1 cellular context compared by ENCODE assay signal in the genomic region with DNA sequence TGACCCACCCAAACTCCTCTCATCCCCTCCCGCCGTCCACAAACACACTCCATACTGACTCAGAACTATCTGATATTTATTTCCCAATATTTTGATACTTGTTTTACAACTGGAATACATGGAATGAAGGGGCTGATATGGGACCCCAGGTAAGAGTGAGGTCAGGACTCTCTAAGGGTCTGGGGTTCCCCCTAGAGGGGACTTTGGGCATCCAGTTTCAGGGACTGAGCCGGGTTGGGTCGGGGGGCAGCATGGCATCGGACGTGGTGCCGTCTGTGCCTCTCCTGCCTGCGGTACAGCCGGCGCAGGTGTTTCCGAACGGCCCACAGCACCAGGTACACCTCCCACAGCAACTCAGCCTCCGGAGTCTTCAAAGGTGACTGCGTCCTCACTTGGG.
TF ChIP-seq lines count a peak whose summit lies in the region.

No MANE protein-coding gene starts in this region.

TF ChIP-seq in K562, 482 proteins besides CTCF, POLR2A, EP300 and RAD21:
- TF ChIP-seq RBFOX2 (IDR thresholded peaks at IDR 0.05; ENCODE audit: low read depth, low read length) (no peak), ZNF280B (CRISPR knock-in tag; IDR thresholded peaks at IDR 0.05) (no peak), HMGN3 (IDR thresholded peaks at IDR 0.05; ENCODE audit: borderline replicate concordance, extremely low read depth, insufficient read length, low read depth, low read length) (no peak), ZBTB43 (CRISPR knock-in tag; IDR thresholded peaks at IDR 0.05) (no peak), ZNF699 (CRISPR knock-in tag; IDR thresholded peaks at IDR 0.05; ENCODE audit: insufficient replicate concordance) (no peak), ZNF239 (CRISPR knock-in tag; IDR thresholded peaks at IDR 0.05) (no peak), RFX7 (CRISPR knock-in tag; IDR thresholded peaks at IDR 0.05) (no peak), CBX8 (IDR thresholded peaks at IDR 0.05; ENCODE audit: borderline replicate concordance, extremely low read depth, low read depth, low read length, poor library complexity, severe bottlenecking) (no peak), POLR3G (IDR thresholded peaks at IDR 0.05; ENCODE audit: extremely low read depth, insufficient read length, insufficient replicate concordance) (no peak), HNRNPL (IDR thresholded peaks at IDR 0.05; ENCODE audit: low read depth, low read length) (no peak), DDX20 (tag; IDR thresholded peaks at IDR 0.05; ENCODE audit: low read depth) (no peak), PURB (CRISPR knock-in tag; IDR thresholded peaks at IDR 0.05; ENCODE audit: low read depth) (no peak), OTX1 (CRISPR knock-in tag; IDR thresholded peaks at IDR 0.05) (no peak), ZNF655 (CRISPR knock-in tag; IDR thresholded peaks at IDR 0.05) (no peak)
TF ChIP-seq in K562: peak in this region for 0.
